8 cellular contexts compared by ENCODE assay signal in genomic region chr5:892390-893136, GRCh38. TPM values are rescaled to one million over a fixed set of nuclear protein-coding genes. Genes with fewer than 3 reads are reported as not detected.
DNase-seq lines count a peak whose midpoint lies in the region; ATAC-seq and TF ChIP-seq lines count a peak whose summit lies in the region.

Gene BRD9 (minus strand): TSS chr5:892801. CDS start chr5:892657, 144 bp downstream.
Gene TRIP13 (plus strand): TSS chr5:892884. CDS start chr5:892999, 115 bp downstream.

- peaks cover 0 to 39% of the 10 kb centered on the region in 2 donors for H3K36me3 ChIP-seq in left lung

- intact Hi-C loops in left lung (cut with DNase I), result no loop called here

- peak within 1 kb of the TSS; percentile 79 to 86 for H3K27ac ChIP-seq in left lung

- no peaks in the 10 kb centered on the region for H3K9me3 ChIP-seq in left lung

- peak within 1 kb of the TSS; percentile 97 for H3K4me3 ChIP-seq in AG10803 (ENCODE audit: low read length)
- peak within 1 kb of the TSS; percentile 82 to 96 for H3K4me3 ChIP-seq in left lung

- ATAC-seq in GM18870 (IDR thresholded peaks at IDR 0.05; ENCODE audit: unreplicated experiment), result peak; percentile 84
- ATAC-seq in HG03108 (IDR thresholded peaks at IDR 0.05; ENCODE audit: unreplicated experiment), result peak; percentile 95
- peak; percentile 98 for ATAC-seq in left lung

- H3K27me3 ChIP-seq in left lung, result no peaks in the 10 kb centered on the region

- TF ChIP-seq CTCF in AG10803 (conservative IDR thresholded peaks at IDR 0.05; ENCODE audit: low read length) (no peak), left lung (IDR thresholded peaks at IDR 0.05) (no peak)

- H3K4me1 ChIP-seq in left lung, result peaks cover 5 to 30% of the 10 kb centered on the region in 2 donors

- DNase-seq in AG10803 (ENCODE audit: low read depth) (peak; percentile 71), NCI-H226 (peak; percentile 81), dedifferentiated amniotic fluid mesenchymal stem cell (ENCODE audit: extremely low spot score) (peak; percentile 64), left lung (peak; percentile 85 to 96)
- DNase-seq in activated CD4-positive, alpha-beta T cell treated with anti-CD3 and anti-CD28 coated beads for 48 hours, result peak; percentile 90
- DNase-seq in stimulated activated CD4-positive, alpha-beta T cell treated with anti-CD3 and anti-CD28 coated beads, Interleukin-2, amount 100 ng/mL, for 48 hours, result peak; percentile 76 to 81

RNA-seq across cellular contexts. Expression of gene BRD9, which starts in this region (rescaled TPM):
- 10 to 100 TPM; 37.9 to 40.8 TPM for total RNA-seq in left lung

RNA-seq across cellular contexts. Expression of gene TRIP13, which starts in this region (rescaled TPM):
- total RNA-seq in left lung, result 1 to 10 TPM; 4.3 to 4.5 TPM

Comparison
In these comparisons a context has a peak if more than half of its experiments do, and no peak if none do; other contexts are left out.
1. Peak in every context shown above with its lines: DNase-seq, ATAC-seq, H3K4me3 ChIP-seq and H3K27ac ChIP-seq.